Comparison of ENCODE assay signal across 8 cellular contexts in the genomic region with DNA sequence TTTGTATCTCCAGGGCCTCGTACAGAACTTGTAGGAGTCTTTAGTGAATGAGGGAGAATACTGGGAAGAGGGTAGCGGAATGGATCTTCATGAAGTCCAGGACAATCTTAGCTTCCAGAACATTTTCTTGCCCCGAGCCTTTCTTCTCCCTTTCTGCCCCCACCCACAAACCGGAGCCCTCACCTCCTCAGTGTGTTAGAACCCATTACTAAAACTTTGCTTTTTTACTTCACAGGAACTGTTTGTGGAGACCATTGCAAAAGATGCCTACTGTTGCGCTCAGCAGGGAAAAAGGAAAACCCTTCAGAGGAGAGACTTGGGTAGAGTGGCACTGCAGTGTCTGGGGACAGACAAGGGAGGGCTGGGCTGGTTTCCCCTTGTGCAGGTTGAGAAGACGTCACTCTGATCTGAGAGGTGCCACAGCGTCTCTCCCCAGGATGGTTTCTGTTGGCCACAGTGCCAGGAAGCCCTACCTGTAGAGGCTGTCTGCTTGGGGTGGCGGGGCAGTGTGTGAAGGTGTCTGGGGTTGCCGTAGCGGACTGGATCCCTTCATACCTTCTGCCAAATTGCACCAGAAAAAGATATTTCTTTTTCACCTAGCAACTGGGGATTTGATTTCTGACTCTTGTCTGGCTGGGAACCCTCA. TPM values are rescaled to one million over a fixed set of nuclear protein-coding genes. Genes with fewer than 3 reads are reported as not detected.
A peak's percentile ranks its signal among the peaks of the same experiment; 100 is the strongest.
DNase-seq lines count a peak whose midpoint lies in the region; TF ChIP-seq lines count a peak whose summit lies in the region.

No MANE protein-coding gene starts in this region.

- H3K4me1 ChIP-seq in KMS-11 (ENCODE audit: low read depth, poor library complexity, severe bottlenecking) (peaks cover 16% of the 10 kb centered on the region), breast epithelium (no peaks in the 10 kb centered on the region), muscle layer of colon (ENCODE audit: insufficient read depth, low read length) (peaks cover 10% of the 10 kb centered on the region)

- H2AFZ ChIP-seq in KMS-11 (ENCODE audit: low read depth) = peak overlapping the region; percentile 75

- TF ChIP-seq POLR2A in breast epithelium (IDR thresholded peaks at IDR 0.05) = no peak

- H3K9me3 ChIP-seq in breast epithelium (no peaks in the 10 kb centered on the region), muscle layer of colon (ENCODE audit: low read length) (no peaks in the 10 kb centered on the region)

- no peaks in the 10 kb centered on the region for H4K20me1 ChIP-seq in KMS-11 (ENCODE audit: insufficient read depth)

- H3K4me2 ChIP-seq in KMS-11 = peak overlapping the region; percentile 74

- in situ Hi-C loops in ACHN (cut with HindIII; ENCODE audit: low pct_ligation_motif_present, low pct_unique_long_range_greater_than_20kb, low sequenced_read_pairs) = no loop called here

- H3K27me3 ChIP-seq in KMS-11 (ENCODE audit: insufficient read depth, low read depth) (no peaks in the 10 kb centered on the region), breast epithelium (no peaks in the 10 kb centered on the region), muscle layer of colon (ENCODE audit: control insufficient read depth in 1 of 2, insufficient read depth in 2 of 2, low read length in 2 of 2) (no peaks in the 10 kb centered on the region)

- no peak for DNase-seq in AG09309 (ENCODE audit: low read depth)
- DNase-seq in breast epithelium (ENCODE audit: low spot score in 2 of 2) = no peak
- no peak for DNase-seq in globus pallidus (ENCODE audit: low spot score)
- DNase-seq in ACHN = no peak
- DNase-seq in hepatic stellate cell (ENCODE audit: low spot score) = no peak
- DNase-seq in hippocampal formation (lab: John Stamatoyannopoulos, UW) = no peak

- peak overlapping the region; percentile 94; the same call in 1 of the 2 replicates for H3K27ac ChIP-seq in KMS-11
- H3K27ac ChIP-seq in breast epithelium = peak overlapping the region; percentile 92 to 94
- peak overlapping the region; percentile 87 for H3K27ac ChIP-seq in muscle layer of colon (ENCODE audit: low read depth, low read length)

- no peak for TF ChIP-seq CTCF in AG09309 (IDR thresholded peaks at IDR 0.05; ENCODE audit: control insufficient read depth, insufficient read depth, low read depth, low read length, missing control alignments)
- TF ChIP-seq CTCF in KMS-11 (conservative IDR thresholded peaks at IDR 0.05; ENCODE audit: low read depth, low read length) = no peak
- no peak for TF ChIP-seq CTCF in breast epithelium (IDR thresholded peaks at IDR 0.05)

- intact Hi-C loops in breast epithelium (cut with DNase I; ENCODE audit: low total_unique reads) = no loop called here

- H3K36me3 ChIP-seq in KMS-11 (ENCODE audit: insufficient read depth) = no peaks in the 10 kb centered on the region
- peaks cover 6% of the 10 kb centered on the region for H3K36me3 ChIP-seq in breast epithelium
- H3K36me3 ChIP-seq in muscle layer of colon (ENCODE audit: insufficient read depth, low read length) = no peaks in the 10 kb centered on the region

- H3K4me3 ChIP-seq in AG09309 (ENCODE audit: control insufficient read depth, low read depth, low read length) (peak overlapping the region; percentile 61), KMS-11 (IDR thresholded peaks at IDR 0.05; ENCODE audit: insufficient read depth, low read depth, low read length) (no peak overlapping the region), breast epithelium (peak overlapping the region; percentile 54 to 87 (median 72)), muscle layer of colon (ENCODE audit: low read depth in 1 of 2, low read length in 2 of 2) (peak overlapping the region; percentile 22 to 72)

- no peaks in the 10 kb centered on the region for H3K79me2 ChIP-seq in KMS-11 (ENCODE audit: insufficient read depth, low read depth)

- peak overlapping the region; percentile 97; the same call in 1 of the 2 replicates for H3K9ac ChIP-seq in KMS-11
- H3K9ac ChIP-seq in muscle layer of colon (ENCODE audit: low read length) = no peak overlapping the region

RNA-seq across cellular contexts. Expression of gene POLE4, which starts 0.8 kb away (rescaled TPM):
- total RNA-seq in breast epithelium = 10 to 100 TPM; 31.9 to 46.5 (median 37.1) TPM
